In the genomic region with DNA sequence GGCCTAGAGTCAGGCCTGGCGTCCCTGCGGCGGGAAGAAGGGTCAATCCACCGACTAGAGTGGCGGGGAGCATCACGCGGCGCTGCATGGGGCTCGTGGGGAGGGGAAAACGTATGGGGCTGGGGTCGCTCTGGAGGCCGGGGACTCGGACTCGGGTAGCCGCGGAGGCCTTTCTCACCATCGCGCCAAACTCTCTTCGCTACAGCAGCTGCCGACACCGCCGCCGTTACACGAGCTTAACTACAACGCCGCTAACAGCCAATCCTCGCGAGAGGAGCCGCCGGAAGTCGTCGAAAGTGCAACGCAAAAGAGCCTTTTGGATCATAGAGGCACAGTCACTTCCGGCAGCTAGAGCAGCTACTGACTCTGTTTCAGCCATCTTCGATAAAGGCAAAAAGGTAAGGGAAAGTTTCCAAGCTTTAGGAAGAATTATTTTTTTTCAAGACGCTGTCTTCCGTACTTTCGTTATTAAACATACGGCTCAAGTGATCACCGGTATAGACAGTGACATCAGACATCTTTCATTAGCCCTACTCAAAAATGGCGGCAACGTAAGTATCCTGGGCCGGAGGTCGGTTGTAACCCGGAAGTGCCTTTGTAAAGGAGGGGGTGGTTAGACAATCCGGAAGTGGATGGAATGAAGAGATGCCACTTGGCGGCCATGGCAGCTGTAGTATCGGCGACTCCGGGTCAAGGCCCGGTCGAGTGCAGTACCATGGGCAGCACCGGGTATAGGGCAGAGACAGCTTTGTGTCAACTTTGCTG, we compare ENCODE assay signal across 8 cellular contexts. TPM values are rescaled to one million over a fixed set of nuclear protein-coding genes. Genes with fewer than 3 reads are reported as not detected.
DNase-seq lines count a peak whose midpoint lies in the region; ATAC-seq, FAIRE-seq and TF ChIP-seq lines count a peak whose summit lies in the region.

A gene (minus strand): TSS at position 247 of the 765 bp plus-strand sequence. CDS start 66 bp downstream, at position 181.
A gene with protein sequence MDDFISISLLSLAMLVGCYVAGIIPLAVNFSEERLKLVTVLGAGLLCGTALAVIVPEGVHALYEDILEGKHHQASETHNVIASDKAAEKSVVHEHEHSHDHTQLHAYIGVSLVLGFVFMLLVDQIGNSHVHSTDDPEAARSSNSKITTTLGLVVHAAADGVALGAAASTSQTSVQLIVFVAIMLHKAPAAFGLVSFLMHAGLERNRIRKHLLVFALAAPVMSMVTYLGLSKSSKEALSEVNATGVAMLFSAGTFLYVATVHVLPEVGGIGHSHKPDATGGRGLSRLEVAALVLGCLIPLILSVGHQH (plus strand): TSS at position 640 of the 765 bp plus-strand sequence. CDS start 678 bp downstream, outside the sequence.

- in situ Hi-C loops in astrocyte of the cerebellum (cut with HindIII; ENCODE audit: low sequenced_read_pairs): loop anchor here (5.0 kb wide), 1 partner anchor 59 kb away; no protein-coding TSS in a partner anchor

- peak within 1 kb of the TSS; percentile 92 for H3K9ac ChIP-seq in rectal smooth muscle tissue (ENCODE audit: low read length)

- peaks cover 28% of the 10 kb centered on the region for H3K4me1 ChIP-seq in rectal smooth muscle tissue (ENCODE audit: control insufficient read depth, insufficient read depth, low read length)
- no peaks in the 10 kb centered on the region for H3K4me1 ChIP-seq in aorta (ENCODE audit: control insufficient read depth in 1 of 2, insufficient read depth in 2 of 2, low read length in 2 of 2)

- H3K27ac ChIP-seq in rectal smooth muscle tissue (ENCODE audit: low read depth, low read length) (peak within 1 kb of the TSS; percentile 97), aorta (ENCODE audit: low read depth in 1 of 2, low read length in 2 of 2) (peak within 1 kb of the TSS; percentile 44 to 66)

- no peaks in the 10 kb centered on the region for H3K9me3 ChIP-seq in aorta (ENCODE audit: control insufficient read depth, low read length)

- FAIRE-seq in GM18507 (lab: Jason Lieb, UNC): peak; percentile 96

- no peak for TF ChIP-seq CTCF in astrocyte of the cerebellum (IDR thresholded peaks at IDR 0.05; ENCODE audit: low read depth, low read length, missing control alignments)

- H3K27me3 ChIP-seq in rectal smooth muscle tissue (ENCODE audit: control insufficient read depth, insufficient read depth, low read length) (no peaks in the 10 kb centered on the region), aorta (ENCODE audit: control insufficient read depth in 1 of 2, insufficient read depth in 2 of 2, low read length in 1 of 2) (no peaks in the 10 kb centered on the region)

- WGBS in aorta, 2 donors: 0% methylated on average over 53 of the region's 53 CpGs

- H3K4me3 ChIP-seq in astrocyte of the cerebellum (ENCODE audit: low read depth, low read length) (peak within 1 kb of the TSS; percentile 78), rectal smooth muscle tissue (ENCODE audit: low read length) (peak within 1 kb of the TSS; percentile 87), aorta (ENCODE audit: low read length in 2 of 2) (peak within 1 kb of the TSS; percentile 77 to 96)

- DNase-seq in GM18507 (ENCODE audit: extremely low spot score, insufficient read length, low read depth) (peak; percentile 85), NCI-H2029 treated with DMSO at 0.1 percent for 48 hours (lab: John Stamatoyannopoulos, UW) (peak; percentile 94), T-helper 9 cell (peak; percentile 93), astrocyte of the cerebellum (ENCODE audit: low read depth) (peak; percentile 94), hepatic stellate cell (ENCODE audit: low spot score) (peak; percentile 91), aorta (peak; percentile 98 to 99)

- ATAC-seq in HG02981 (IDR thresholded peaks at IDR 0.05; ENCODE audit: unreplicated experiment) (peak; percentile 86), aorta (ENCODE audit: low FRiP score) (peak; percentile 99)

- H3K36me3 ChIP-seq in rectal smooth muscle tissue (ENCODE audit: control insufficient read depth, insufficient read depth, low read length) (peaks cover 5% of the 10 kb centered on the region), aorta (ENCODE audit: control insufficient read depth in 1 of 2, insufficient read depth in 2 of 2, low read length in 1 of 2) (peaks cover 0 to 10% of the 10 kb centered on the region in 2 donors)

- intact Hi-C loops in aorta (cut with DNase I): loop anchor here in 1 of 2 donors (5.0 kb wide), 1 partner anchor 81 kb away; no protein-coding TSS in a partner anchor

RNA-seq across cellular contexts. Expression of the first gene that starts in this region (rescaled TPM):
- 100 to 1,000 TPM; 100 to 133 TPM for total RNA-seq in aorta
- 100 to 1,000 TPM in 1 of 2 donors, 10 to 100 TPM in 1; 99.0 to 136 TPM for polyA plus RNA-seq in aorta

RNA-seq across cellular contexts. Expression of the second gene that starts in this region (rescaled TPM):
- 10 to 100 TPM; 39.0 to 44.3 TPM for total RNA-seq in aorta
- polyA plus RNA-seq in aorta: 10 to 100 TPM; 10.1 to 15.1 TPM

Comparison
In these comparisons a context has a peak if more than half of its experiments do, and no peak if none do; other contexts are left out.
1. Peak in every context shown above with its lines: DNase-seq, ATAC-seq, H3K4me3 ChIP-seq and H3K27ac ChIP-seq.